8 cellular contexts compared by ENCODE assay signal in the genomic region with DNA sequence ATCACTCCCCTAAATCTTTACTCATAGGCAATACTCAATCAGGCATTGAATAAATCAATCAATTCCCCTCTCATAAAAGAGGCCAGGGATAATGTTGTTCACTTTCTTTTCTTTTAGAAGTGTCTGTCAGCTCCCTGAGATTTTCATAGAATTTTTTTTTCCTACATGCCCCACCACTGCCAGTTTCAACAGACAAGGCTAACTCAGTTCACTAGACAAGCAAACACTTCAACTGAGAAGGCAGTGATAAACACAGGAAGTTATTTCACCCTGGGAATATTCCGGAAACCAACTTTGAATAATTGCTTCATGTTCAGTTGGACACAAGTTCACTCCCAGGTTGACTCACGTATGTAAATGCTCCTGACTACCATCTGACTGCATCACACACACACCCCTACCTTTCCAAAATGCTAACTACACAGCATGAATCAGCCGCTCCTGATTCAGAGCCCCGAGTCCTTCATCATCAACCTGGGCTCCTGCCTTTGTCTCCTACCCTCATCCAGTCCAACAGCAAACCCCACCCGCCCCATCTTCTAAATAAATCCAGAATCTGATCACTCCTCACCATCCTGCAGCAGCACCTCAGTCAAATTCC.
DNase-seq lines count a peak whose midpoint lies in the region; ATAC-seq and TF ChIP-seq lines count a peak whose summit lies in the region.

No MANE protein-coding gene starts in this region.

- H3K4me3 ChIP-seq in CD4-positive, alpha-beta memory T cell (ENCODE audit: low read length in 2 of 2) = no peak overlapping the region
- H3K4me3 ChIP-seq in SJSA1 (no peak overlapping the region), sigmoid colon (no peak overlapping the region)

- TF ChIP-seq CTCF in sigmoid colon (IDR thresholded peaks at IDR 0.05) = no peak

- H3K36me3 ChIP-seq in CD4-positive, alpha-beta memory T cell (ENCODE audit: insufficient read depth, low read length) = no peaks in the 10 kb centered on the region
- H3K36me3 ChIP-seq in SJSA1 (no peaks in the 10 kb centered on the region), sigmoid colon (no peaks in the 10 kb centered on the region)

- peak overlapping the region in 2 of 8 donors; percentile 5 to 11 for H3K4me3 Mint-ChIP-seq in CD4-positive, alpha-beta memory T cell

- DNase-seq in CD4-positive, alpha-beta memory T cell = no peak
- DNase-seq in SJSA1 (ENCODE audit: low read depth in 1 of 2, low spot score in 2 of 2) (peak; percentile 66 to 81), fibroblast of gingiva (ENCODE audit: low read depth) (peak; percentile 69), pulmonary artery endothelial cell (ENCODE audit: low read depth, low spot score) (peak; percentile 83), NCI-H1048 (lab: John Stamatoyannopoulos, UW) (no peak), sigmoid colon (no peak)

- H3K36me3 Mint-ChIP-seq in CD4-positive, alpha-beta memory T cell = no peaks in the 10 kb centered on the region

- peaks cover 13 to 18% (median 14%) of the 10 kb centered on the region in 4 donors for H3K4me1 Mint-ChIP-seq in CD4-positive, alpha-beta memory T cell

- H3K9me3 ChIP-seq in CD4-positive, alpha-beta memory T cell (ENCODE audit: control insufficient read depth in 1 of 2, low read length in 2 of 2) = no peaks in the 10 kb centered on the region
- H3K9me3 ChIP-seq in SJSA1 (replicated peaks) (no peaks in the 10 kb centered on the region), sigmoid colon (no peaks in the 10 kb centered on the region)

- TF ChIP-seq POLR2A in sigmoid colon (IDR thresholded peaks at IDR 0.05) = no peak

- no peak for TF ChIP-seq EP300 in sigmoid colon (IDR thresholded peaks at IDR 0.05)

- H3K27ac ChIP-seq in CD4-positive, alpha-beta memory T cell (ENCODE audit: low read depth, low read length) = no peak overlapping the region
- peak overlapping the region; percentile 67 for H3K27ac ChIP-seq in SJSA1
- H3K27ac ChIP-seq in sigmoid colon = no peak overlapping the region

- POLR2A ChIA-PET in CD4-positive, alpha-beta memory T cell (lab: Charles Lee; ENCODE audit: partially characterized antibody) = interaction anchor here (0.9 to 2.6 kb wide), 3 partner anchors 8 to 347 kb away, joined by 3 to 12 read pairs (median 7); no protein-coding TSS in a partner anchor

- ATAC-seq in GM19324 (IDR thresholded peaks at IDR 0.05; ENCODE audit: low FRiP score, unreplicated experiment) = peak; percentile 54
- peak; percentile 69 for ATAC-seq in HG03196 (IDR thresholded peaks at IDR 0.05; ENCODE audit: unreplicated experiment)

- CTCF ChIA-PET in CD4-positive, alpha-beta memory T cell (lab: Charles Lee; ENCODE audit: partially characterized antibody) = interaction anchor here (1.0 to 17.9 kb wide), 3 partner anchors 9 to 12 kb away, joined by 3 to 174 read pairs (median 13); no protein-coding TSS in a partner anchor

- H3K9me3 Mint-ChIP-seq in CD4-positive, alpha-beta memory T cell = no peaks in the 10 kb centered on the region

- H3K27me3 ChIP-seq in CD4-positive, alpha-beta memory T cell (ENCODE audit: insufficient read depth, low read length) = no peaks in the 10 kb centered on the region
- H3K27me3 ChIP-seq in SJSA1 (replicated peaks) (no peaks in the 10 kb centered on the region), sigmoid colon (no peaks in the 10 kb centered on the region)

- 37 to 40% methylated on average over 5 of the region's 5 CpGs for WGBS in sigmoid colon, 2 donors

- H3K27ac Mint-ChIP-seq in CD4-positive, alpha-beta memory T cell = peak overlapping the region in 4 of 7 donors; percentile 5 to 49 (median 26)

- H3K27me3 Mint-ChIP-seq in CD4-positive, alpha-beta memory T cell = peaks cover 0 to under 1% of the 10 kb centered on the region in 2 donors

- intact Hi-C loops in CD4-positive, alpha-beta memory T cell (cut with micrococcal nuclease) = no loop called here
- intact Hi-C loops in sigmoid colon (cut with DNase I) = no loop called here

- no peaks in the 10 kb centered on the region for H3K4me1 ChIP-seq in CD4-positive, alpha-beta memory T cell (ENCODE audit: insufficient read depth, low read length)
- H3K4me1 ChIP-seq in SJSA1 (replicated peaks) = peaks cover 23% of the 10 kb centered on the region
- H3K4me1 ChIP-seq in sigmoid colon = peaks cover 0 to 9% (median 3%) of the 10 kb centered on the region in 4 donors

Comparison
In these comparisons a context has a peak if more than half of its experiments do, and no peak if none do; other contexts are left out.
1. DNase-seq: peak in SJSA1 (2 of 2), fibroblast of gingiva (single experiment) and pulmonary artery endothelial cell (single experiment); none in CD4-positive, alpha-beta memory T cell (0 of 5), NCI-H1048 (single experiment) and sigmoid colon (single experiment).